In genomic region chr15:38061856-38062649, GRCh38 we compare ENCODE assay signal across 16 cellular contexts.
"Had no signal": no experiment of that assay in that cellular context is flagged by ENCODE, and none has a peak within 500 bp of the region (broad histone marks: within the 10 kb centered on the region; RNA-seq: fewer than 3 reads in every experiment).

No MANE protein-coding gene starts in this region.

- H3K36me3 ChIP-seq: gastrocnemius medialis, neutrophil, suprapubic skin, upper lobe of right lung had no signal

- H3K9me3 Mint-ChIP-seq: activated naive CD4-positive, alpha-beta T cell treated with anti-CD3 and anti-CD28 coated beads, Interleukin-2, amount 50 U/mL, for 72 hours had no signal

- H3K9me3 ChIP-seq: gastrocnemius medialis, neutrophil, suprapubic skin, upper lobe of right lung had no signal

- H3K4me3 ChIP-seq: gastrocnemius medialis, suprapubic skin, upper lobe of right lung had no signal

- FAIRE-seq: bronchial epithelial cell, endothelial cell of umbilical vein, kidney, TTC549 had no signal

- H3K27ac ChIP-seq: gastrocnemius medialis, neutrophil, suprapubic skin, upper lobe of right lung had no signal

- H3K36me3 Mint-ChIP-seq: activated naive CD4-positive, alpha-beta T cell treated with anti-CD3 and anti-CD28 coated beads, Interleukin-2, amount 50 U/mL, for 72 hours had no signal

- H3K4me1 ChIP-seq: gastrocnemius medialis, upper lobe of right lung had no signal

- ATAC-seq: activated naive CD4-positive, alpha-beta T cell treated with anti-CD3 and anti-CD28 coated beads, Interleukin-2, amount 50 U/mL, for 72 hours; gastrocnemius medialis; right cardiac atrium; stimulated activated naive CD8-positive, alpha-beta T cell treated with anti-CD3 and anti-CD28 coated beads, Interleukin-15, Interleukin-2, amounts not matched to agents 100 U/mL and 50 U/mL, for 24 hours; upper lobe of right lung had no signal

- DNase-seq: activated CD4-positive, CD25-positive, alpha-beta regulatory T cell; activated effector memory CD4-positive, alpha-beta T cell treated with Interleukin-2 at 50 U/mL for 16 hours; amygdala; effector CD4-positive, alpha-beta T cell; gastrocnemius medialis; kidney; right cardiac atrium; stimulated activated naive CD8-positive, alpha-beta T cell treated with anti-CD3 and anti-CD28 coated beads, Interleukin-15, Interleukin-2, amounts not matched to agents 100 U/mL and 50 U/mL, for 24 hours; T-helper 2 cell; upper lobe of right lung had no signal

- H3K27ac Mint-ChIP-seq: activated naive CD4-positive, alpha-beta T cell treated with anti-CD3 and anti-CD28 coated beads, Interleukin-2, amount 50 U/mL, for 72 hours had no signal

- H3K27me3 ChIP-seq: neutrophil, suprapubic skin, upper lobe of right lung had no signal
